ENCODE assay signal across 27 cellular contexts in genomic region chr5:31350395-31350794, GRCh38.
"Had no signal": no experiment of that assay in that cellular context is flagged by ENCODE, and none has a peak within 500 bp of the region (broad histone marks: within the 10 kb centered on the region; RNA-seq: fewer than 3 reads in every experiment).

No MANE protein-coding gene starts in this region.

- FAIRE-seq: endometrium, islet of Langerhans, keratinocyte had no signal

- H3K36me3 ChIP-seq: colonic mucosa, gastrocnemius medialis, heart right ventricle, left lung, lower lobe of right lung had no signal

- H3K4me1 Mint-ChIP-seq: naive B cell had no signal

- H3K36me3 Mint-ChIP-seq: mesothelial cell of epicardium, naive B cell had no signal

- H3K27ac ChIP-seq: colonic mucosa, epithelial cell of prostate, gastrocnemius medialis, heart right ventricle, left lung, lower lobe of right lung had no signal

- H3K9me3 ChIP-seq: colonic mucosa, gastrocnemius medialis, lower lobe of right lung, mucosa of descending colon had no signal

- H3K4me1 ChIP-seq: colonic mucosa, gastrocnemius medialis, heart right ventricle, left lung, lower lobe of right lung had no signal

- H3K27ac Mint-ChIP-seq: dendritic cell treated with granulocyte-macrophage colony-stimulating factor and Interleukin-4, amounts not matched to agents 40 ng/mL and 50 ng/mL, for 4 days; effector memory CD8-positive, alpha-beta T cell; endodermal cell; mesothelial cell of epicardium; naive B cell had no signal

- DNase-seq: colonic mucosa; cortex of kidney; effector CD8-positive, alpha-beta T cell; effector memory CD8-positive, alpha-beta T cell; endodermal cell; erythroblast; foreskin fibroblast; foreskin melanocyte; gastrocnemius medialis; glutamatergic neuron; head of caudate nucleus; heart right ventricle; hippocampal formation; left cardiac atrium; left lung; left ventricle myocardium superior; lower lobe of right lung; mesenchymal stem cell; mucosa of descending colon; naive B cell had no signal

- H3K4me3 ChIP-seq: colonic mucosa, gastrocnemius medialis, heart right ventricle, left lung, lower lobe of right lung, mucosa of descending colon had no signal

- H3K4me3 Mint-ChIP-seq: dendritic cell treated with granulocyte-macrophage colony-stimulating factor and Interleukin-4, amounts not matched to agents 40 ng/mL and 50 ng/mL, for 4 days; effector memory CD8-positive, alpha-beta T cell; endodermal cell; mesothelial cell of epicardium; naive B cell had no signal

- ATAC-seq: effector memory CD8-positive, alpha-beta T cell; esophagus mucosa; gastrocnemius medialis; heart right ventricle; left cardiac atrium; left lung; left ventricle myocardium superior; lower lobe of right lung; mucosa of descending colon had no signal

- H3K27me3 ChIP-seq: colonic mucosa, gastrocnemius medialis, heart right ventricle, left lung had no signal

- H3K9me3 Mint-ChIP-seq: endodermal cell had no signal
